In genomic region chr17:40615295-40615988, GRCh38 we compare ENCODE assay signal across 8 cellular contexts. TPM values are rescaled to one million over a fixed set of nuclear protein-coding genes. Genes with fewer than 3 reads are reported as not detected.
DNase-seq lines count a peak whose midpoint lies in the region; ATAC-seq, FAIRE-seq and TF ChIP-seq lines count a peak whose summit lies in the region.

No MANE protein-coding gene starts in this region.

- DNase-seq in Right ventricle myocardium superior: peak; percentile 59
- DNase-seq in cardiac septum (ENCODE audit: low spot score): no peak
- peak in 24 of 34 experiments; percentile 32 to 71 (median 58) for DNase-seq in T-cell
- peak; percentile 26 for DNase-seq in endothelial cell of umbilical vein (ENCODE audit: low read depth, low spot score)
- DNase-seq in nephron progenitor cell: peak; percentile 44
- DNase-seq in nucleus accumbens (lab: John Stamatoyannopoulos, UW): no peak

- no peak overlapping the region for H3K27ac ChIP-seq in endothelial cell of umbilical vein (ENCODE audit: insufficient read depth, low read depth, low read length)

- H3K4me2 ChIP-seq in endothelial cell of umbilical vein (ENCODE audit: insufficient read depth, low read length): no peak overlapping the region

- dilution Hi-C loops in endothelial cell of umbilical vein (cut with MboI; ENCODE audit: extremely low pct_ligation_motif_present, low sequenced_read_pairs): no loop called here

- H3K9me1 ChIP-seq in endothelial cell of umbilical vein (replicated peaks; ENCODE audit: control insufficient read depth, extremely low read depth, insufficient read depth, low read length): no peaks in the 10 kb centered on the region

- peak; percentile 90 for TF ChIP-seq RAD21 in Ishikawa (IDR thresholded peaks at IDR 0.05; ENCODE audit: low read depth)

- no peak overlapping the region for H3K4me3 ChIP-seq in endothelial cell of umbilical vein (replicated peaks in 1 of 3; ENCODE audit: insufficient read depth in 1 of 3, low read depth in 1 of 3, low read length in 3 of 3)

- no peaks in the 10 kb centered on the region for H3K9me3 Mint-ChIP-seq in T-cell
- no peaks in the 10 kb centered on the region for H3K9me3 Mint-ChIP-seq in nephron progenitor cell

- H3K4me1 Mint-ChIP-seq in T-cell (peaks cover 71 to 86% (median 72%) of the 10 kb centered on the region in 3 donors), nephron progenitor cell (peaks cover 12% of the 10 kb centered on the region)

- BruUV-seq in endothelial cell of umbilical vein (replicated peaks; lab: Mats Ljungman, UMichigan): no TSS peak

- H4K20me1 ChIP-seq in endothelial cell of umbilical vein (replicated peaks; ENCODE audit: control insufficient read depth, extremely low read depth, insufficient read depth, low read length): no peaks in the 10 kb centered on the region

- intact Hi-C loops in Right ventricle myocardium superior (cut with DNase I) (loop anchor here (5.0 kb wide), 1 partner anchor 177 kb away; no protein-coding TSS in a partner anchor), cardiac septum (cut with DNase I) (no loop called here), endothelial cell of umbilical vein (cut with micrococcal nuclease) (loop anchor here (1.0 kb wide), 1 partner anchor 176 kb away; no protein-coding TSS in a partner anchor)

- H3K36me3 ChIP-seq in endothelial cell of umbilical vein (ENCODE audit: control insufficient read depth in 2 of 2, extremely low read depth in 1 of 2, insufficient read depth in 2 of 2, low read length in 2 of 2): no peaks in the 10 kb centered on the region

- peak; percentile 74 for FAIRE-seq in endothelial cell of umbilical vein (lab: Jason Lieb, UNC)

- ATAC-seq in Right ventricle myocardium superior (ENCODE audit: poor library complexity) (peak; percentile 58), GM21737 (IDR thresholded peaks at IDR 0.05; ENCODE audit: unreplicated experiment) (peak; percentile 52), T-cell (replicated peaks in 1 of 4) (peak; percentile 44 to 69 (median 46))

- H3K4me3 Mint-ChIP-seq in T-cell (peak overlapping the region; percentile 61 to 94 (median 64)), nephron progenitor cell (no peak overlapping the region)

- H3K27me3 Mint-ChIP-seq in T-cell (no peaks in the 10 kb centered on the region), nephron progenitor cell (ENCODE audit: low read depth, poor library complexity) (peaks cover 47% of the 10 kb centered on the region)

- CTCF ChIA-PET in T-cell (lab: Charles Lee) (interaction anchor here (0.6 to 1.9 kb wide), 24 partner anchors 10 to 298 kb away, joined by 3 to 25 read pairs (median 3); partner anchors contain the start of gene SMARCE1 (in 1 of the 2)), endothelial cell of umbilical vein (lab: Charles Lee) (interaction anchor here (0.7 to 3.5 kb wide), 18 partner anchors 10 to 1047 kb away, joined by 3 to 22 read pairs (median 4); no protein-coding TSS in a partner anchor)

- POLR2A ChIA-PET in T-cell (lab: Charles Lee): interaction anchor here (0.5 to 3.4 kb wide), 17 partner anchors 12 to 1313 kb away, joined by 3 to 32 read pairs (median 4); partner anchors contain the start of gene CCR7 (in 1 of the 2)
- POLR2A ChIA-PET in endothelial cell of umbilical vein (lab: Charles Lee): no interaction called here

- peak; percentile 23 to 39 for TF ChIP-seq CTCF in endothelial cell of umbilical vein (IDR thresholded peaks at IDR 0.05; ENCODE audit: extremely low read depth in 1 of 2, insufficient read depth in 1 of 2, low read depth in 1 of 2, low read length in 2 of 2)
- peak; percentile 45 for TF ChIP-seq CTCF in nephron progenitor cell (IDR thresholded peaks at IDR 0.05)

- H3K27me3 ChIP-seq in endothelial cell of umbilical vein (ENCODE audit: control insufficient read depth in 2 of 2, insufficient read depth in 2 of 2, low read length in 2 of 2): peaks cover 13 to 14% of the 10 kb centered on the region in 2 experiments

- no peak overlapping the region for H3K9ac ChIP-seq in endothelial cell of umbilical vein (replicated peaks; ENCODE audit: extremely low read depth, insufficient read depth, low read length)

- peak overlapping the region; percentile 87 to 100 for H3K27ac Mint-ChIP-seq in T-cell
- no peak overlapping the region for H3K27ac Mint-ChIP-seq in nephron progenitor cell

- no peaks in the 10 kb centered on the region for H3K4me1 ChIP-seq in endothelial cell of umbilical vein (ENCODE audit: control insufficient read depth, extremely low read depth, insufficient read depth, low read length)

- H3K36me3 Mint-ChIP-seq in T-cell (no peaks in the 10 kb centered on the region), nephron progenitor cell (ENCODE audit: low read depth) (no peaks in the 10 kb centered on the region)

- no peaks in the 10 kb centered on the region for H3K9me3 ChIP-seq in endothelial cell of umbilical vein (replicated peaks; ENCODE audit: control insufficient read depth, insufficient read depth, low read length)

- TF ChIP-seq EP300 in Ishikawa (IDR thresholded peaks at IDR 0.05; ENCODE audit: borderline replicate concordance): no peak

- TF ChIP-seq POLR2A in endothelial cell of umbilical vein (IDR thresholded peaks at IDR 0.05; ENCODE audit: low read depth, low read length): no peak

- H3K79me2 ChIP-seq in endothelial cell of umbilical vein (ENCODE audit: control insufficient read depth, insufficient read depth, low read length): no peaks in the 10 kb centered on the region

- H2AFZ ChIP-seq in endothelial cell of umbilical vein (ENCODE audit: low read depth, low read length): no peak overlapping the region

TF ChIP-seq in Ishikawa, 13 proteins besides CTCF, POLR2A, EP300 and RAD21 (continues in another document):
- TF ChIP-seq EGR1 (IDR thresholded peaks at IDR 0.05) (no peak), YY1 (IDR thresholded peaks at IDR 0.05; ENCODE audit: low read depth) (no peak), FOXM1 (IDR thresholded peaks at IDR 0.05; ENCODE audit: borderline replicate concordance, low read depth) (no peak), NFIC (IDR thresholded peaks at IDR 0.05) (no peak), TCF12 (IDR thresholded peaks at IDR 0.05; ENCODE audit: low read depth) (no peak), TAF1 (IDR thresholded peaks at IDR 0.05; ENCODE audit: low read depth) (no peak), TEAD4 (IDR thresholded peaks at IDR 0.05) (no peak)

TF ChIP-seq in endothelial cell of umbilical vein, 7 proteins besides CTCF, POLR2A, EP300 and RAD21:
- TF ChIP-seq EZH2 (IDR thresholded peaks at IDR 0.05; ENCODE audit: borderline replicate concordance, low read depth, low read length, severe bottlenecking): no peak
- TF ChIP-seq, protein P1, sequence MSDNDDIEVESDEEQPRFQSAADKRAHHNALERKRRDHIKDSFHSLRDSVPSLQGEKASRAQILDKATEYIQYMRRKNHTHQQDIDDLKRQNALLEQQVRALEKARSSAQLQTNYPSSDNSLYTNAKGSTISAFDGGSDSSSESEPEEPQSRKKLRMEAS (IDR thresholded peaks at IDR 0.05; ENCODE audit: insufficient read depth, insufficient read length): no peak
- no peak for TF ChIP-seq JUN (IDR thresholded peaks at IDR 0.05; ENCODE audit: borderline replicate concordance, insufficient read depth, insufficient read length, low read depth)
- TF ChIP-seq FOS (IDR thresholded peaks at IDR 0.05; ENCODE audit: borderline replicate concordance, insufficient read depth, low read length): no peak
- TF ChIP-seq GATA2 (IDR thresholded peaks at IDR 0.05; ENCODE audit: insufficient read depth, insufficient read length, low read depth, low read length): no peak
- no peak for TF ChIP-seq MYC (IDR thresholded peaks at IDR 0.05; ENCODE audit: low read depth, low read length)
- no peak for TF ChIP-seq POLR2AphosphoS5 (IDR thresholded peaks at IDR 0.05; ENCODE audit: insufficient read depth, low read depth, low read length)
TF ChIP-seq in endothelial cell of umbilical vein: peak in this region for 0.

RNA-seq across cellular contexts. Expression of gene SMARCE1, which starts 32.2 kb away (rescaled TPM):
- total RNA-seq in Right ventricle myocardium superior (49.5 TPM), cardiac septum (77.7 TPM), T-cell (10 to 100 TPM; 72.6 to 80.8 (median 75.8) TPM), endothelial cell of umbilical vein (120 and 127 TPM in 2 replicates)
- 21.5 and 28.4 TPM in 2 replicates for polyA plus RNA-seq in endothelial cell of umbilical vein
- 47.0 and 53.7 TPM in 2 replicates for polyA plus RNA-seq in endothelial cell of umbilical vein (2011; cell fraction: cytosol; rRNA removed)
- 48.1 and 64.9 TPM in 2 replicates for polyA plus RNA-seq in endothelial cell of umbilical vein (2011; cell fraction: nucleus; rRNA removed)
- 118 and 129 TPM in 2 replicates for polyA plus RNA-seq in endothelial cell of umbilical vein (2012)
- polyA minus RNA-seq in endothelial cell of umbilical vein: 47.0 and 59.7 TPM in 2 replicates
- 13.9 TPM for polyA minus RNA-seq in endothelial cell of umbilical vein (2011; cell fraction: cytosol; rRNA and poly(A)+ RNA removed)
- 101 and 136 TPM in 2 replicates for polyA minus RNA-seq in endothelial cell of umbilical vein (2011; cell fraction: nucleus; rRNA and poly(A)+ RNA removed)

RNA-seq across cellular contexts. Expression of gene KRT222, which starts 49.5 kb away (rescaled TPM):
- not detected for total RNA-seq in Right ventricle myocardium superior
- total RNA-seq in cardiac septum: not detected
- total RNA-seq in T-cell: not detected
- not detected in 2 replicates for total RNA-seq in endothelial cell of umbilical vein
- polyA plus RNA-seq in endothelial cell of umbilical vein: not detected in 2 replicates
- polyA plus RNA-seq in endothelial cell of umbilical vein (2011; cell fraction: cytosol; rRNA removed): not detected in 2 replicates
- polyA plus RNA-seq in endothelial cell of umbilical vein (2011; cell fraction: nucleus; rRNA removed): not detected in 2 replicates
- polyA plus RNA-seq in endothelial cell of umbilical vein (2012): not detected in 2 replicates
- polyA minus RNA-seq in endothelial cell of umbilical vein: not detected in 2 replicates
- not detected for polyA minus RNA-seq in endothelial cell of umbilical vein (2011; cell fraction: cytosol; rRNA and poly(A)+ RNA removed)
- not detected in 2 replicates for polyA minus RNA-seq in endothelial cell of umbilical vein (2011; cell fraction: nucleus; rRNA and poly(A)+ RNA removed)

RNA-seq across cellular contexts. Expression of gene CCR7, which starts 50.2 kb away (rescaled TPM):
- total RNA-seq in Right ventricle myocardium superior (not detected), cardiac septum (0.32 TPM), T-cell (100 to 1,000 TPM; 173 to 438 (median 340) TPM), endothelial cell of umbilical vein (0.30 TPM in 1 of 2 replicates, not detected in the other)
- 0.18 and 0.25 TPM in 2 replicates for polyA plus RNA-seq in endothelial cell of umbilical vein
- 0.04 TPM in 1 of 2 replicates, not detected in the other for polyA plus RNA-seq in endothelial cell of umbilical vein (2011; cell fraction: cytosol; rRNA removed)
- 0.14 TPM in 1 of 2 replicates, not detected in the other for polyA plus RNA-seq in endothelial cell of umbilical vein (2011; cell fraction: nucleus; rRNA removed)
- polyA plus RNA-seq in endothelial cell of umbilical vein (2012): not detected in 2 replicates
- polyA minus RNA-seq in endothelial cell of umbilical vein: 0.62 TPM in 1 of 2 replicates, not detected in the other
- polyA minus RNA-seq in endothelial cell of umbilical vein (2011; cell fraction: cytosol; rRNA and poly(A)+ RNA removed): not detected
- not detected in 2 replicates for polyA minus RNA-seq in endothelial cell of umbilical vein (2011; cell fraction: nucleus; rRNA and poly(A)+ RNA removed)

Comparison
In these comparisons a context has a peak if more than half of its experiments do, and no peak if none do; other contexts are left out.
1. DNase-seq: peak in Right ventricle myocardium superior (single experiment), T-cell (24 of 34), endothelial cell of umbilical vein (single experiment) and nephron progenitor cell (single experiment); none in cardiac septum (single experiment) and nucleus accumbens (0 of 56).
2. RNA of gene CCR7, which starts 50.2 kb away (total RNA-seq): 173 to 438 TPM in T-cell; 0.32 TPM in cardiac septum (single experiment), not detected in Right ventricle myocardium superior (single experiment) and 0.30 TPM in endothelial cell of umbilical vein; every median in the first group is over 100 times any median in the second.
3. Peak in every context shown above with its lines, with median percentiles within 50 percentile points of each other: ATAC-seq.